In genomic region chr1:24199291-24199900, GRCh38 we compare ENCODE assay signal across 9 cellular contexts. TPM values are rescaled to one million over a fixed set of nuclear protein-coding genes. Genes with fewer than 3 reads are reported as not detected.
DNase-seq lines count a peak whose midpoint lies in the region; ATAC-seq, FAIRE-seq and TF ChIP-seq lines count a peak whose summit lies in the region.
"Had no signal": no experiment of that assay in that cellular context is flagged by ENCODE, and none has a peak within 500 bp of the region (broad histone marks: within the 10 kb centered on the region; RNA-seq: fewer than 3 reads in every experiment).

No MANE protein-coding gene starts in this region.

- peaks cover 5% of the 10 kb centered on the region for H3K36me3 Mint-ChIP-seq in MCF 10A (ENCODE audit: insufficient read depth, unreplicated experiment)

- DNase-seq in NCI-H2029 (lab: John Stamatoyannopoulos, UW) (peak; percentile 27), NCI-H2029 treated with DMSO at 0.1 percent for 48 hours (lab: John Stamatoyannopoulos, UW) (no peak), NCI-H187 treated with DMSO at 0.1 percent for 48 hours (lab: John Stamatoyannopoulos, UW) (peak; percentile 17), WERI-Rb-1 (peak; percentile 69), MCF 10A (ENCODE audit: unreplicated experiment) (peak; percentile 71), keratinocyte (ENCODE audit: low read depth, low spot score) (no peak)
- DNase-seq in stimulated activated CD4-positive, alpha-beta T cell treated with anti-CD3 and anti-CD28 coated beads, Interleukin-1b, Interleukin-23, amount 100 ng/mL, for 48 hours, result peak; percentile 75

- H3K9me3 ChIP-seq in WERI-Rb-1 (ENCODE audit: severe bottlenecking) (no peaks in the 10 kb centered on the region), keratinocyte (ENCODE audit: control insufficient read depth, low read depth, low read length) (no peaks in the 10 kb centered on the region)

- intact Hi-C loops in MCF 10A (cut with micrococcal nuclease), result loop anchor here (1.0 to 2.0 kb wide), 3 partner anchors 49 to 388 kb away; no protein-coding TSS in a partner anchor

- peak; percentile 84 for FAIRE-seq in keratinocyte (lab: Jason Lieb, UNC)
- FAIRE-seq: G401.6 had no signal

- CTCF ChIA-PET in MCF 10A (lab: Yijun Ruan, JAX), result interaction anchor here (0.6 to 6.4 kb wide), 71 partner anchors 9 to 881 kb away, joined by 3 to 365 read pairs (median 4); partner anchors contain the start of genes GRHL3, IFNLR1, NIPAL3 and STPG1

- no peak overlapping the region for H3K9ac ChIP-seq in keratinocyte (ENCODE audit: control insufficient read depth, extremely low read depth, insufficient read depth, low read length)

- dilution Hi-C loops in keratinocyte (cut with MboI; ENCODE audit: extremely low pct_ligation_motif_present, low sequenced_read_pairs), result loop anchor here (10.0 kb wide), 1 partner anchor 195 kb away; no protein-coding TSS in a partner anchor

- H3K27me3 ChIP-seq in WERI-Rb-1 (ENCODE audit: insufficient read depth, low read depth, severe bottlenecking) (no peaks in the 10 kb centered on the region), keratinocyte (ENCODE audit: control insufficient read depth, extremely low read depth, insufficient read depth, low read length) (no peaks in the 10 kb centered on the region)

- no peak for ATAC-seq in GM19452 (IDR thresholded peaks at IDR 0.05; ENCODE audit: unreplicated experiment)

- H3K9me1 ChIP-seq in keratinocyte (ENCODE audit: control insufficient read depth, extremely low read depth, insufficient read depth, low read length), result peaks cover 2% of the 10 kb centered on the region

- POLR2A ChIA-PET in MCF 10A (lab: Yijun Ruan, JAX), result interaction anchor here (0.6 to 5.8 kb wide), 10 partner anchors 35 to 398 kb away, joined by 3 to 155 read pairs (median 3); partner anchors contain the start of genes NIPAL3 and STPG1

- no peaks in the 10 kb centered on the region for H4K20me1 ChIP-seq in keratinocyte (ENCODE audit: control insufficient read depth, extremely low read depth, insufficient read depth, low read length)

- H3K27ac ChIP-seq in WERI-Rb-1 (no peak overlapping the region), keratinocyte (ENCODE audit: control insufficient read depth, insufficient read depth, low read length) (no peak overlapping the region)

- H3K27me3 Mint-ChIP-seq in MCF 10A (ENCODE audit: insufficient read depth, unreplicated experiment), result no peaks in the 10 kb centered on the region

- no peak overlapping the region for H2AFZ ChIP-seq in keratinocyte (ENCODE audit: control insufficient read depth, low read length)

- H3K4me2 ChIP-seq in keratinocyte (ENCODE audit: control insufficient read depth, extremely low read depth, insufficient read depth, low read depth, low read length), result no peak overlapping the region

- peaks cover 21% of the 10 kb centered on the region for H3K4me1 Mint-ChIP-seq in MCF 10A (ENCODE audit: insufficient read depth, unreplicated experiment)

- no peaks in the 10 kb centered on the region for H3K9me3 Mint-ChIP-seq in MCF 10A (ENCODE audit: unreplicated experiment)

- H3K36me3 ChIP-seq in WERI-Rb-1, result no peaks in the 10 kb centered on the region
- H3K36me3 ChIP-seq in keratinocyte (ENCODE audit: control insufficient read depth in 2 of 2, extremely low read depth in 1 of 2, insufficient read depth in 2 of 2, low read length in 2 of 2), result no peaks in the 10 kb centered on the region

- BruUV-seq in MCF 10A (replicated peaks; lab: Mats Ljungman, UMichigan), result no TSS peak

- H3K4me3 Mint-ChIP-seq in MCF 10A (ENCODE audit: unreplicated experiment), result no peak overlapping the region

- H3K79me2 ChIP-seq in keratinocyte (ENCODE audit: control insufficient read depth, insufficient read depth, low read length), result no peaks in the 10 kb centered on the region

- no peak overlapping the region for H3K27ac Mint-ChIP-seq in MCF 10A (ENCODE audit: low read depth, unreplicated experiment)

- peak; percentile 75 for TF ChIP-seq CTCF in WERI-Rb-1 (IDR thresholded peaks at IDR 0.05; ENCODE audit: low read depth, low read length)
- TF ChIP-seq CTCF in MCF 10A (IDR thresholded peaks at IDR 0.05; ENCODE audit: unreplicated experiment), result peak; percentile 91
- TF ChIP-seq CTCF in keratinocyte (optimal IDR thresholded peaks at IDR 0.05 in 1 of 3, IDR thresholded peaks at IDR 0.05 in 1 of 3, conservative IDR thresholded peaks at IDR 0.05 in 1 of 3; ENCODE audit: extremely low read depth in 1 of 3, insufficient read depth in 2 of 3, low read length in 3 of 3), result peak; percentile 73 to 82 (median 81)

- H3K4me1 ChIP-seq in keratinocyte (ENCODE audit: control insufficient read depth, extremely low read depth, insufficient read depth, low read length), result peaks cover 36% of the 10 kb centered on the region

- H3K4me3 ChIP-seq in WERI-Rb-1 (ENCODE audit: low read depth, low read length), result no peak overlapping the region
- no peak overlapping the region for H3K4me3 ChIP-seq in keratinocyte (ENCODE audit: control insufficient read depth in 2 of 3, extremely low read depth in 1 of 3, insufficient read depth in 2 of 3, low read depth in 1 of 3, low read length in 3 of 3)

RNA-seq across cellular contexts. Expression of gene IFNLR1, which starts 12.3 kb away (rescaled TPM):
- total RNA-seq in MCF 10A (2022), result 0.12 and 0.19 TPM in 2 replicates
- polyA plus RNA-seq in keratinocyte, result 2.8 to 3.9 TPM (median 3.4 TPM) in 3 replicates
- 1.1 TPM for polyA plus RNA-seq in keratinocyte (2011; ENCODE audit: low read depth)
- 2.0 and 2.5 TPM in 2 replicates for polyA plus RNA-seq in keratinocyte (2011; cell fraction: cytosol; rRNA removed)
- polyA plus RNA-seq in keratinocyte (2011; cell fraction: nucleus; rRNA removed), result 4.8 and 5.6 TPM in 2 replicates
- 2.3 and 2.9 TPM in 2 replicates for polyA plus RNA-seq in keratinocyte (2012; ENCODE audit: low replicate concordance)
- polyA minus RNA-seq in keratinocyte, result 4.8 to 5.5 TPM (median 5.3 TPM) in 3 replicates
- 4.2 TPM for polyA minus RNA-seq in keratinocyte (2011; cell fraction: cytosol; rRNA and poly(A)+ RNA removed)
- polyA minus RNA-seq in keratinocyte (2011; cell fraction: nucleus; rRNA and poly(A)+ RNA removed), result 3.6 and 4.3 TPM in 2 replicates

RNA-seq across cellular contexts. Expression of gene IL22RA1, which starts 56.5 kb away (rescaled TPM):
- not detected in 2 replicates for total RNA-seq in MCF 10A (2022)
- 1.7 to 2.1 TPM (median 1.9 TPM) in 3 replicates for polyA plus RNA-seq in keratinocyte
- 5.1 TPM for polyA plus RNA-seq in keratinocyte (2011; ENCODE audit: low read depth)
- 1.1 and 1.4 TPM in 2 replicates for polyA plus RNA-seq in keratinocyte (2011; cell fraction: cytosol; rRNA removed)
- polyA plus RNA-seq in keratinocyte (2011; cell fraction: nucleus; rRNA removed), result 2.6 and 3.3 TPM in 2 replicates
- 2.1 and 10.3 TPM in 2 replicates for polyA plus RNA-seq in keratinocyte (2012; ENCODE audit: low replicate concordance)
- 1.4 to 3.5 TPM (median 2.7 TPM) in 3 replicates for polyA minus RNA-seq in keratinocyte
- polyA minus RNA-seq in keratinocyte (2011; cell fraction: cytosol; rRNA and poly(A)+ RNA removed), result 0.77 TPM
- 1.0 and 1.5 TPM in 2 replicates for polyA minus RNA-seq in keratinocyte (2011; cell fraction: nucleus; rRNA and poly(A)+ RNA removed)

Comparison
In these comparisons a context has a peak if more than half of its experiments do, and no peak if none do; other contexts are left out.
1. DNase-seq: peak in NCI-H2029 (single experiment), NCI-H187 treated with DMSO at 0.1 percent for 48 hours (single experiment), WERI-Rb-1 (single experiment), MCF 10A (single experiment) and stimulated activated CD4-positive, alpha-beta T cell treated with anti-CD3 and anti-CD28 coated beads, Interleukin-1b, Interleukin-23, amount 100 ng/mL, for 48 hours (single experiment); none in NCI-H2029 treated with DMSO at 0.1 percent for 48 hours (single experiment) and keratinocyte (single experiment).
2. Peak in every context shown above with its lines, with median percentiles within 50 percentile points of each other: CTCF ChIP-seq.